ENCODE assay signal across 8 cellular contexts in the genomic region with DNA sequence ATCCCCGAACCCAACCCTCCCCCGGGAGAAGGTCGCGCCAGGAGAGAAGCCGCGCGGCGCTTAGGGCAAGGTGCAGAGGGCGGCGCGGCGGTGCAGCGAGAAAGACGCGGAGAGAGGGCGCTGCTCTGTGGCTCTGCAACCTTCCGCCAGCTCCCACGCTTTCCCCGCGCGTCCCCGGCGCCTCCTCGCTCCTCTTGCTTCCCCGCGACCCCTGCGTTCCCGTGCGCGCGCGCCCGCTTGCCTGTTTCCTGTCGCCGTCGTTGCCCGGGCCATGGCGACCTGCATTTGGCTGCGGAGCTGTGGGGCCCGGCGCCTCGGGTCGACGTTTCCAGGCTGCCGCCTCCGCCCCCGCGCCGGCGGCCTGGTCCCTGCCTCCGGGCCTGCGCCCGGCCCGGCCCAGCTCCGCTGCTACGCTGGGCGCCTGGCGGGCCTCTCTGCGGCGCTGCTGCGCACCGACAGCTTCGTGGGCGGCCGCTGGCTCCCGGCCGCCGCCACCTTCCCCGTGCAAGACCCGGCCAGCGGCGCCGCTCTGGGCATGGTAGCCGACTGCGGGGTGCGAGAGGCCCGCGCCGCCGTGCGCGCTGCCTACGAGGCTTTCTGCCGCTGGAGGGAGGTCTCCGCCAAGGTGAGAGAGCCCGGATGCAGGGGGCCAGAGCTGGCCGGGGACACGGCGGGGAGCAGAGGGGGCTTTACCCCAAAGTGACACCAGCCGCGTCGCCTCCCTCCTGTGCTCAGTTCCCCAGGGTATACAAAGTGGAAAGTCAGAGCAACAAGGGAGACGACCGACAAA. TPM values are rescaled to one million over a fixed set of nuclear protein-coding genes. Genes with fewer than 3 reads are reported as not detected.
A peak's percentile ranks its signal among the peaks of the same experiment; 100 is the strongest.
DNase-seq lines count a peak whose midpoint lies in the region; ATAC-seq lines count a peak whose summit lies in the region.

A gene (plus strand): TSS at position 244 of the 790 bp plus-strand sequence. CDS start 28 bp downstream, at position 272.

- peaks cover 7% of the 10 kb centered on the region for H3K9me3 Mint-ChIP-seq in activated T-cell treated with anti-CD3 and anti-CD28 coated beads, Interleukin-2, amount 50 U/mL, for 4 hours
- peaks cover 3% of the 10 kb centered on the region for H3K9me3 Mint-ChIP-seq in natural killer cell treated with Interleukin-12 subunit alpha and Interleukin-12 subunit beta and Interleukin-15 and Interleukin-18, amount 100 ng/mL, for 72 hours

- ATAC-seq in GM19397 (IDR thresholded peaks at IDR 0.05; ENCODE audit: unreplicated experiment), result peak; percentile 70
- ATAC-seq in HG03565 (IDR thresholded peaks at IDR 0.05; ENCODE audit: unreplicated experiment), result peak; percentile 57
- ATAC-seq in activated T-cell treated with anti-CD3 and anti-CD28 coated beads, Interleukin-2, amount 50 U/mL, for 4 hours, result peak; percentile 84 to 88
- ATAC-seq in natural killer cell treated with Interleukin-12 subunit alpha and Interleukin-12 subunit beta and Interleukin-15 and Interleukin-18, amount 100 ng/mL, for 72 hours, result peak; percentile 86 to 90

- H3K4me3 Mint-ChIP-seq in activated T-cell treated with anti-CD3 and anti-CD28 coated beads, Interleukin-2, amount 50 U/mL, for 4 hours, result peak within 1 kb of the TSS; percentile 82
- peak within 1 kb of the TSS; percentile 80 for H3K4me3 Mint-ChIP-seq in natural killer cell treated with Interleukin-12 subunit alpha and Interleukin-12 subunit beta and Interleukin-15 and Interleukin-18, amount 100 ng/mL, for 72 hours

- peak within 1 kb of the TSS; percentile 17 to 63 for H3K27ac Mint-ChIP-seq in natural killer cell treated with Interleukin-12 subunit alpha and Interleukin-12 subunit beta and Interleukin-15 and Interleukin-18, amount 100 ng/mL, for 72 hours

- DNase-seq in COLO829 (ENCODE audit: low spot score), result peak; percentile 30
- peak; percentile 87 for DNase-seq in OCI-M1 (lab: John Stamatoyannopoulos, UW)
- DNase-seq in activated T-cell treated with anti-CD3 and anti-CD28 coated beads, Interleukin-2, amount 50 U/mL, for 4 hours, result peak; percentile 77
- peak; percentile 32 for DNase-seq in fibroblast of gingiva (ENCODE audit: low read depth)
- DNase-seq in natural killer cell treated with Interleukin-12 subunit alpha and Interleukin-12 subunit beta and Interleukin-15 and Interleukin-18, amount 100 ng/mL, for 72 hours (ENCODE audit: low spot score), result peak; percentile 87
- DNase-seq in stimulated activated naive CD4-positive, alpha-beta T cell treated with Interleukin-2 at 50 U/mL for 16 hours (lab: John Stamatoyannopoulos, UW), result peak; percentile 81

- peaks cover 14% of the 10 kb centered on the region for H3K36me3 Mint-ChIP-seq in activated T-cell treated with anti-CD3 and anti-CD28 coated beads, Interleukin-2, amount 50 U/mL, for 4 hours (ENCODE audit: insufficient read depth)
- peaks cover 9% of the 10 kb centered on the region for H3K36me3 Mint-ChIP-seq in natural killer cell treated with Interleukin-12 subunit alpha and Interleukin-12 subunit beta and Interleukin-15 and Interleukin-18, amount 100 ng/mL, for 72 hours

- H3K27me3 Mint-ChIP-seq in activated T-cell treated with anti-CD3 and anti-CD28 coated beads, Interleukin-2, amount 50 U/mL, for 4 hours (ENCODE audit: low read depth), result no peaks in the 10 kb centered on the region
- peaks cover 0 to 3% of the 10 kb centered on the region in 2 donors for H3K27me3 Mint-ChIP-seq in natural killer cell treated with Interleukin-12 subunit alpha and Interleukin-12 subunit beta and Interleukin-15 and Interleukin-18, amount 100 ng/mL, for 72 hours

- H3K4me1 Mint-ChIP-seq in activated T-cell treated with anti-CD3 and anti-CD28 coated beads, Interleukin-2, amount 50 U/mL, for 4 hours (ENCODE audit: low read depth), result peaks cover 15% of the 10 kb centered on the region
- peaks cover 8 to 11% of the 10 kb centered on the region in 2 donors for H3K4me1 Mint-ChIP-seq in natural killer cell treated with Interleukin-12 subunit alpha and Interleukin-12 subunit beta and Interleukin-15 and Interleukin-18, amount 100 ng/mL, for 72 hours (ENCODE audit: low read depth in 2 of 2)

RNA-seq across cellular contexts. Expression of the gene that starts here (rescaled TPM):
- total RNA-seq in activated T-cell treated with anti-CD3 and anti-CD28 coated beads, Interleukin-2, amount 50 U/mL, for 4 hours, result 10 to 100 TPM; 10.4 to 12.4 (median 11.2) TPM
- 1 to 10 TPM; 2.3 to 3.1 TPM for total RNA-seq in natural killer cell treated with Interleukin-12 subunit alpha and Interleukin-12 subunit beta and Interleukin-15 and Interleukin-18, amount 100 ng/mL, for 72 hours

Comparison
In these comparisons a context has a peak if more than half of its experiments do, and no peak if none do; other contexts are left out.
1. Peak in every context shown above with its lines: DNase-seq and ATAC-seq.
2. DNase-seq: peak in every context shown above with its lines; median percentile 87 in OCI-M1; 87 in natural killer cell treated with Interleukin-12 subunit alpha and Interleukin-12 subunit beta and Interleukin-15 and Interleukin-18, amount 100 ng/mL, for 72 hours; 81 in stimulated activated naive CD4-positive, alpha-beta T cell treated with Interleukin-2 at 50 U/mL for 16 hours; 77 in activated T-cell treated with anti-CD3 and anti-CD28 coated beads, Interleukin-2, amount 50 U/mL, for 4 hours; 32 in fibroblast of gingiva; 30 in COLO829.